ENCODE assay signal across 1 cellular context in genomic region chr6:28141500-28142329, GRCh38.
TF ChIP-seq lines count a peak whose summit lies in the region.

Gene ZKSCAN8 (plus strand): TSS chr6:28141883. CDS start chr6:28148408, 6,525 bp downstream.

TF ChIP-seq in GM12878, 131 proteins besides CTCF, POLR2A, EP300 and RAD21 (continued from another document and continues in another):
- TF ChIP-seq E2F8 (IDR thresholded peaks at IDR 0.05; ENCODE audit: low read depth, partially characterized antibody) (no peak), CBX5 (IDR thresholded peaks at IDR 0.05; ENCODE audit: low read depth) (0 out of 2 replicates have a peak, but pooled peaks have one; percentile 44), RELB (IDR thresholded peaks at IDR 0.05; ENCODE audit: low read depth) (peak; percentile 84), PAX8 (IDR thresholded peaks at IDR 0.05) (no peak), TAF1 (IDR thresholded peaks at IDR 0.05; ENCODE audit: borderline replicate concordance, low read depth, low read length) (peak; percentile 94), MYC (IDR thresholded peaks at IDR 0.05; ENCODE audit: insufficient read depth, insufficient read length, insufficient replicate concordance, low read length, severe bottlenecking) (peak; percentile 86), BRCA1 (IDR thresholded peaks at IDR 0.05; ENCODE audit: low read depth, low read length) (no peak), ZBTB4 (CRISPR knock-in tag; IDR thresholded peaks at IDR 0.05) (no peak), EZH2 (IDR thresholded peaks at IDR 0.05; ENCODE audit: borderline replicate concordance, control insufficient read depth, low read depth, low read length) (no peak), ASH2L (IDR thresholded peaks at IDR 0.05; ENCODE audit: borderline replicate concordance, low read depth) (no peak; the same call in 1 of the 2 replicates), SUPT20H (IDR thresholded peaks at IDR 0.05; ENCODE audit: borderline replicate concordance, control insufficient read depth, low read depth, low read length) (no peak), ATF2 (IDR thresholded peaks at IDR 0.05; ENCODE audit: low read length) (no peak), ZZZ3 (IDR thresholded peaks at IDR 0.05; ENCODE audit: control insufficient read depth, insufficient read length, low read depth) (no peak), ZNF217 (IDR thresholded peaks at IDR 0.05) (no peak), CHD4 (IDR thresholded peaks at IDR 0.05) (no peak), RUNX3 (IDR thresholded peaks at IDR 0.05; ENCODE audit: low read length) (peak; percentile 65), ZBTB40 (IDR thresholded peaks at IDR 0.05; ENCODE audit: borderline replicate concordance) (peak; percentile 94), NFIC (IDR thresholded peaks at IDR 0.05; ENCODE audit: low read depth, low read length) (0 out of 2 replicates have a peak, but pooled peaks have one; percentile 17), PKNOX1 (IDR thresholded peaks at IDR 0.05) (0 out of 2 replicates have a peak, but pooled peaks have one; percentile 13), NR2C1 (IDR thresholded peaks at IDR 0.05) (peak; percentile 59), NR2C2 (IDR thresholded peaks at IDR 0.05; ENCODE audit: borderline replicate concordance, control insufficient read depth, insufficient read length, low read depth) (no peak), BCL3 (IDR thresholded peaks at IDR 0.05; ENCODE audit: borderline replicate concordance, insufficient read depth, low read depth, low read length, poor library complexity, severe bottlenecking) (no peak), PAX5 (IDR thresholded peaks at IDR 0.05; ENCODE audit: borderline replicate concordance, low read depth, low read length) (peak; percentile 7; the same call in 1 of the 2 replicates), USF2 (IDR thresholded peaks at IDR 0.05; ENCODE audit: borderline replicate concordance, low read depth, low read length) (no peak), GATAD2B (conservative IDR thresholded peaks at IDR 0.05; ENCODE audit: low read depth) (peak; percentile 65; the same call in 1 of the 2 replicates), KDM1A (IDR thresholded peaks at IDR 0.05; ENCODE audit: borderline replicate concordance) (no peak), ZSCAN29 (IDR thresholded peaks at IDR 0.05) (peak; percentile 38; the same call in 1 of the 2 replicates), SMAD5 (IDR thresholded peaks at IDR 0.05; ENCODE audit: low read depth) (no peak), CREB1 (IDR thresholded peaks at IDR 0.05; ENCODE audit: low read depth) (peak; percentile 48; the same call in 1 of the 2 replicates), ZNF207 (IDR thresholded peaks at IDR 0.05; ENCODE audit: borderline replicate concordance) (no peak; the same call in 1 of the 2 replicates), HDGF (IDR thresholded peaks at IDR 0.05) (0 out of 2 replicates have a peak, but pooled peaks have one; percentile 63), RELA (IDR thresholded peaks at IDR 0.05; ENCODE audit: borderline replicate concordance, partially characterized antibody) (peak; percentile 83), ETV6 (conservative IDR thresholded peaks at IDR 0.05 in 1 of 2, IDR thresholded peaks at IDR 0.05 in 1 of 2; ENCODE audit: borderline replicate concordance in 1 of 2, low read depth in 1 of 2) (no peak; a peak in 1 of 4 replicates), POU2F2 (IDR thresholded peaks at IDR 0.05; ENCODE audit: borderline replicate concordance, low read depth, low read length) (peak; percentile 72; the same call in 2 of the 3 replicates), GABPA (IDR thresholded peaks at IDR 0.05; ENCODE audit: low read depth) (peak; percentile 93), ZNF687 (IDR thresholded peaks at IDR 0.05) (peak; percentile 51; the same call in 1 of the 2 replicates), RFX5 (IDR thresholded peaks at IDR 0.05; ENCODE audit: low read depth, low read length) (no peak)
